ENCODE assay signal across 13 cellular contexts in genomic region chr16:30139895-30140481, GRCh38. TPM values are rescaled to one million over a fixed set of nuclear protein-coding genes. Genes with fewer than 3 reads are reported as not detected.
A peak's percentile ranks its signal among the peaks of the same experiment; 100 is the strongest.
DNase-seq lines count a peak whose midpoint lies in the region; ATAC-seq and TF ChIP-seq lines count a peak whose summit lies in the region.
"Had no signal": no experiment of that assay in that cellular context is flagged by ENCODE, and none has a peak within 500 bp of the region (broad histone marks: within the 10 kb centered on the region; RNA-seq: fewer than 3 reads in every experiment).

No MANE protein-coding gene starts in this region.

- H3K4me3 Mint-ChIP-seq in activated CD4-positive, alpha-beta T cell treated with anti-CD3 and anti-CD28 coated beads, Interleukin-2, amount 10 ng/mL, durations not matched to agents 24 days and 14 days: peak overlapping the region; percentile 33
- no peak overlapping the region for H3K4me3 Mint-ChIP-seq in activated CD4-positive, alpha-beta memory T cell treated with anti-CD3 and anti-CD28 coated beads, Interleukin-2, amount 10 ng/mL, durations not matched to agents 7 days and 5 days
- H3K4me3 Mint-ChIP-seq: endodermal cell had no signal

- H3K9me3 ChIP-seq in parathyroid adenoma (ENCODE audit: control insufficient read depth, low read length) (no peaks in the 10 kb centered on the region), gastroesophageal sphincter (no peaks in the 10 kb centered on the region)
- H3K9me3 ChIP-seq: SJSA1 had no signal

- H3K27ac Mint-ChIP-seq in activated CD4-positive, alpha-beta T cell treated with anti-CD3 and anti-CD28 coated beads, Interleukin-2, amount 10 ng/mL, durations not matched to agents 24 days and 14 days: peak overlapping the region; percentile 90
- peak overlapping the region; percentile 56 for H3K27ac Mint-ChIP-seq in activated CD4-positive, alpha-beta memory T cell treated with anti-CD3 and anti-CD28 coated beads, Interleukin-2, amount 10 ng/mL, durations not matched to agents 7 days and 5 days
- H3K27ac Mint-ChIP-seq: endodermal cell had no signal

- H3K9ac ChIP-seq in parathyroid adenoma: no peak overlapping the region

- no peaks in the 10 kb centered on the region for H3K9me3 Mint-ChIP-seq in activated CD4-positive, alpha-beta T cell treated with anti-CD3 and anti-CD28 coated beads, Interleukin-2, amount 10 ng/mL, durations not matched to agents 24 days and 14 days
- no peaks in the 10 kb centered on the region for H3K9me3 Mint-ChIP-seq in activated CD4-positive, alpha-beta memory T cell treated with anti-CD3 and anti-CD28 coated beads, Interleukin-2, amount 10 ng/mL, durations not matched to agents 7 days and 5 days
- H3K9me3 Mint-ChIP-seq: endodermal cell had no signal

- no peak for ATAC-seq in gastroesophageal sphincter
- ATAC-seq in GM19324 (IDR thresholded peaks at IDR 0.05; ENCODE audit: low FRiP score, unreplicated experiment): no peak

- peaks cover under 1% of the 10 kb centered on the region for H3K36me3 Mint-ChIP-seq in activated CD4-positive, alpha-beta T cell treated with anti-CD3 and anti-CD28 coated beads, Interleukin-2, amount 10 ng/mL, durations not matched to agents 24 days and 14 days (ENCODE audit: low read depth)
- H3K36me3 Mint-ChIP-seq in activated CD4-positive, alpha-beta memory T cell treated with anti-CD3 and anti-CD28 coated beads, Interleukin-2, amount 10 ng/mL, durations not matched to agents 7 days and 5 days (ENCODE audit: low read depth): no peaks in the 10 kb centered on the region

- H3K27me3 ChIP-seq in parathyroid adenoma (ENCODE audit: control insufficient read depth, insufficient read depth, low read length) (no peaks in the 10 kb centered on the region), gastroesophageal sphincter (no peaks in the 10 kb centered on the region)
- H3K27me3 ChIP-seq: SJSA1 had no signal

- H3K4me2 ChIP-seq in parathyroid adenoma (ENCODE audit: low read length): no peak overlapping the region

- TF ChIP-seq CTCF in parathyroid adenoma (IDR thresholded peaks at IDR 0.05) (no peak), gastroesophageal sphincter (IDR thresholded peaks at IDR 0.05) (no peak)

- DNase-seq in activated CD4-positive, alpha-beta T cell treated with anti-CD3 and anti-CD28 coated beads, Interleukin-2, amount 10 ng/mL, durations not matched to agents 24 days and 14 days: no peak
- DNase-seq in activated CD4-positive, alpha-beta T cell treated with anti-CD3 and anti-CD28 coated beads for 1 hour: no peak
- DNase-seq in NCI-H2029 (lab: John Stamatoyannopoulos, UW) (peak; percentile 37), HPDE6-E6E7 (ENCODE audit: extremely low spot score) (no peak)
- DNase-seq in activated CD4-positive, alpha-beta memory T cell treated with anti-CD3 and anti-CD28 coated beads, Interleukin-2, amount 10 ng/mL, durations not matched to agents 7 days and 5 days: no peak
- DNase-seq: activated CD4-positive, alpha-beta T cell treated with anti-CD3 and anti-CD28 coated beads, Interleukin-2, amount 50 U/mL, for 48 hours; endodermal cell; mesenchymal stem cell; NCI-H226 had no signal

- peak overlapping the region; percentile 33 for H2AFZ ChIP-seq in parathyroid adenoma

- POLR2A ChIA-PET in activated CD4-positive, alpha-beta memory T cell treated with anti-CD3 and anti-CD28 coated beads, Interleukin-2, amount 10 ng/mL, durations not matched to agents 7 days and 5 days (lab: Charles Lee): interaction anchor here (1.0 to 1.8 kb wide), 5 partner anchors 9 to 48 kb away, joined by 3 to 13 read pairs (median 4); partner anchors contain the start of genes CORO1A, TBX6 and YPEL3

- CTCF ChIA-PET in activated CD4-positive, alpha-beta memory T cell treated with anti-CD3 and anti-CD28 coated beads, Interleukin-2, amount 10 ng/mL, durations not matched to agents 7 days and 5 days (lab: Charles Lee): interaction anchor here (0.8 to 1.9 kb wide), 4 partner anchors 42 to 269 kb away, joined by 3 to 4 read pairs (median 3); no protein-coding TSS in a partner anchor

- H3K27me3 Mint-ChIP-seq in activated CD4-positive, alpha-beta T cell treated with anti-CD3 and anti-CD28 coated beads, Interleukin-2, amount 10 ng/mL, durations not matched to agents 24 days and 14 days: no peaks in the 10 kb centered on the region
- no peaks in the 10 kb centered on the region for H3K27me3 Mint-ChIP-seq in activated CD4-positive, alpha-beta memory T cell treated with anti-CD3 and anti-CD28 coated beads, Interleukin-2, amount 10 ng/mL, durations not matched to agents 7 days and 5 days

- no peaks in the 10 kb centered on the region for H3K79me2 ChIP-seq in parathyroid adenoma

- TF ChIP-seq POLR2A in gastroesophageal sphincter (IDR thresholded peaks at IDR 0.05): no peak

- WGBS in gastroesophageal sphincter (ENCODE audit: low coverage in 1 of 2), 2 donors: 50 to 55% methylated on average over 3 to 6 of the region's 6 CpGs

- H3K4me1 Mint-ChIP-seq in activated CD4-positive, alpha-beta T cell treated with anti-CD3 and anti-CD28 coated beads, Interleukin-2, amount 10 ng/mL, durations not matched to agents 24 days and 14 days: peaks cover 19% of the 10 kb centered on the region
- H3K4me1 Mint-ChIP-seq in activated CD4-positive, alpha-beta memory T cell treated with anti-CD3 and anti-CD28 coated beads, Interleukin-2, amount 10 ng/mL, durations not matched to agents 7 days and 5 days: peaks cover 18% of the 10 kb centered on the region

- H3K27ac ChIP-seq in parathyroid adenoma: no peak overlapping the region
- no peak overlapping the region for H3K27ac ChIP-seq in gastroesophageal sphincter
- H3K27ac ChIP-seq: SJSA1 had no signal

- H3K4me3 ChIP-seq in parathyroid adenoma (ENCODE audit: low read depth, low read length) (no peak overlapping the region), gastroesophageal sphincter (no peak overlapping the region)
- H3K4me3 ChIP-seq: SJSA1 had no signal

- H3K36me3 ChIP-seq in parathyroid adenoma (ENCODE audit: control insufficient read depth, insufficient read depth, low read length) (no peaks in the 10 kb centered on the region), gastroesophageal sphincter (no peaks in the 10 kb centered on the region)
- H3K36me3 ChIP-seq: SJSA1 had no signal

- H3K4me1 ChIP-seq in parathyroid adenoma: no peaks in the 10 kb centered on the region
- H3K4me1 ChIP-seq in gastroesophageal sphincter: no peaks in the 10 kb centered on the region
- H3K4me1 ChIP-seq: SJSA1 had no signal

- intact Hi-C loops in activated CD4-positive, alpha-beta T cell treated with anti-CD3 and anti-CD28 coated beads, Interleukin-2, amount 10 ng/mL, durations not matched to agents 24 days and 14 days (cut with micrococcal nuclease): no loop called here

- TF ChIP-seq EP300 in gastroesophageal sphincter (IDR thresholded peaks at IDR 0.05): no peak

RNA-seq across cellular contexts. Expression of gene MAPK3, which starts 17.0 kb away (rescaled TPM):
- total RNA-seq in activated CD4-positive, alpha-beta T cell treated with anti-CD3 and anti-CD28 coated beads, Interleukin-2, amount 10 ng/mL, durations not matched to agents 24 days and 14 days: 53.9 and 56.4 TPM in 2 replicates
- 100 to 1,000 TPM; 108 to 111 TPM for total RNA-seq in activated CD4-positive, alpha-beta memory T cell treated with anti-CD3 and anti-CD28 coated beads, Interleukin-2, amount 10 ng/mL, durations not matched to agents 7 days and 5 days
- 10 to 100 TPM; 39.2 to 61.4 (median 48.4) TPM for total RNA-seq in gastroesophageal sphincter

RNA-seq across cellular contexts. Expression of gene GDPD3, which starts 26.7 kb away (rescaled TPM):
- total RNA-seq in activated CD4-positive, alpha-beta T cell treated with anti-CD3 and anti-CD28 coated beads, Interleukin-2, amount 10 ng/mL, durations not matched to agents 24 days and 14 days: 6.0 and 6.6 TPM in 2 replicates
- 10 to 100 TPM; 11.5 to 12.3 TPM for total RNA-seq in activated CD4-positive, alpha-beta memory T cell treated with anti-CD3 and anti-CD28 coated beads, Interleukin-2, amount 10 ng/mL, durations not matched to agents 7 days and 5 days
- 1 to 10 TPM; 1.1 to 3.1 (median 1.9) TPM for total RNA-seq in gastroesophageal sphincter

RNA-seq across cellular contexts. Expression of gene CORO1A, which starts 43.4 kb away (rescaled TPM):
- total RNA-seq in activated CD4-positive, alpha-beta T cell treated with anti-CD3 and anti-CD28 coated beads, Interleukin-2, amount 10 ng/mL, durations not matched to agents 24 days and 14 days: 748 and 758 TPM in 2 replicates
- 1,000 to 10,000 TPM; 1,737 to 1,754 TPM for total RNA-seq in activated CD4-positive, alpha-beta memory T cell treated with anti-CD3 and anti-CD28 coated beads, Interleukin-2, amount 10 ng/mL, durations not matched to agents 7 days and 5 days
- 10 to 100 TPM in 3 of 4 donors, 1 to 10 TPM in 1; 8.6 to 32.0 (median 13.1) TPM for total RNA-seq in gastroesophageal sphincter

RNA-seq across cellular contexts. Expression of gene YPEL3, which starts 44.0 kb away (rescaled TPM):
- total RNA-seq in activated CD4-positive, alpha-beta T cell treated with anti-CD3 and anti-CD28 coated beads, Interleukin-2, amount 10 ng/mL, durations not matched to agents 24 days and 14 days: 11.8 and 11.9 TPM in 2 replicates
- total RNA-seq in activated CD4-positive, alpha-beta memory T cell treated with anti-CD3 and anti-CD28 coated beads, Interleukin-2, amount 10 ng/mL, durations not matched to agents 7 days and 5 days: 100 to 1,000 TPM in 1 of 2 experiments, 10 to 100 TPM in 1; 99.4 to 106 TPM
- total RNA-seq in gastroesophageal sphincter: 100 to 1,000 TPM in 1 of 4 donors, 10 to 100 TPM in 3; 76.9 to 105 (median 80.2) TPM

RNA-seq across cellular contexts. Expression of gene TBX6, which starts 48.3 kb away (rescaled TPM):
- total RNA-seq in activated CD4-positive, alpha-beta T cell treated with anti-CD3 and anti-CD28 coated beads, Interleukin-2, amount 10 ng/mL, durations not matched to agents 24 days and 14 days: 2.1 TPM in 2 replicates
- total RNA-seq in activated CD4-positive, alpha-beta memory T cell treated with anti-CD3 and anti-CD28 coated beads, Interleukin-2, amount 10 ng/mL, durations not matched to agents 7 days and 5 days: 1 to 10 TPM; 1.9 to 2.5 TPM
- total RNA-seq in gastroesophageal sphincter: under 1 TPM; 0.40 to 0.84 (median 0.45) TPM
- total RNA-seq: SJSA1 had no signal

Comparison
In these comparisons a context has a peak if more than half of its experiments do, and no peak if none do; other contexts are left out.
1. RNA of gene CORO1A, which starts 43.4 kb away (total RNA-seq): 1,737 to 1,754 TPM in activated CD4-positive, alpha-beta memory T cell treated with anti-CD3 and anti-CD28 coated beads, Interleukin-2, amount 10 ng/mL, durations not matched to agents 7 days and 5 days and 748 to 758 TPM in activated CD4-positive, alpha-beta T cell treated with anti-CD3 and anti-CD28 coated beads, Interleukin-2, amount 10 ng/mL, durations not matched to agents 24 days and 14 days; 8.6 to 32.0 TPM in gastroesophageal sphincter; every median in the first group is over 10 times any median in the second.